28 cellular contexts compared by ENCODE assay signal in the genomic region with DNA sequence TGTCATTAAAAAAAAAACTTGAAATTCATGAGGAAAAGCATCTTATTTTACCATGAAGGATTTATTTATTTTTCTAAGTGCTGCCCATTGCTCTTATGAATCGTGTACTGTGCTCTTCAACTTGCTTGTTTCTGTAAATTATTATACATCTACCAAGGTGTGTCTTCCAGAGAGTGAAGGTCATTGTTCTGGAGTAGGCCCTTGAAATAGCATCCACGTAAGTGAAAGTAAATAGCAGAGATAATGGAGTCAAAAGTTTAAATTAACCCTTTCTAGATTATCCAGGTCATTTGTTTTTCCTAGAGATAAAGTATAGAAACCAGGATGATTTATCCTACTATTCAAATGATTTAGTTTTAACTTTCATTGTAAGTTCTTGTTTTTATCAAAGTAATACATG.
DNase-seq lines count a peak whose midpoint lies in the region; ATAC-seq and TF ChIP-seq lines count a peak whose summit lies in the region.
"Had no signal": no experiment of that assay in that cellular context is flagged by ENCODE, and none has a peak within 500 bp of the region (broad histone marks: within the 10 kb centered on the region; RNA-seq: fewer than 3 reads in every experiment).

No MANE protein-coding gene starts in this region.

- no peak for TF ChIP-seq CTCF in ovary (IDR thresholded peaks at IDR 0.05)

- H3K9ac ChIP-seq in Karpas-422 (ENCODE audit: low read length) = no peak overlapping the region

- no peak overlapping the region for H3K4me2 ChIP-seq in Karpas-422 (ENCODE audit: low read depth, low read length, poor library complexity, severe bottlenecking)

- no peaks in the 10 kb centered on the region for H3K9me2 ChIP-seq in Karpas-422 (replicated peaks; ENCODE audit: insufficient read depth, low read length)

- no peak overlapping the region for H3K4me3 ChIP-seq in ovary
- no peak overlapping the region for H3K4me3 ChIP-seq in Karpas-422 (ENCODE audit: low read length)
- H3K4me3 ChIP-seq: lung, SK-N-MC had no signal

- H3K27ac ChIP-seq in ovary (no peak overlapping the region), Karpas-422 (ENCODE audit: low read length) (no peak overlapping the region)
- H3K27ac ChIP-seq: foreskin keratinocyte, SK-N-MC, VCaP had no signal

- TF ChIP-seq EP300 in ovary (IDR thresholded peaks at IDR 0.05) = no peak

- no peak overlapping the region for H2AFZ ChIP-seq in Karpas-422 (ENCODE audit: low read length)

- peak; percentile 5 for DNase-seq in NCI-H2227 treated with DMSO at 0.1 percent for 48 hours (lab: John Stamatoyannopoulos, UW)
- DNase-seq in NCI-H2227 (lab: John Stamatoyannopoulos, UW; ENCODE audit: unreplicated experiment) = no peak
- peak; percentile 86 for DNase-seq in NCI-H510A treated with DMSO at 0.1 percent for 48 hours (lab: John Stamatoyannopoulos, UW)
- no peak for DNase-seq in left lobe of liver (ENCODE audit: low spot score)
- DNase-seq in NCI-H128 (lab: John Stamatoyannopoulos, UW; ENCODE audit: unreplicated experiment) = no peak
- no peak for DNase-seq in ovary
- no peak for DNase-seq in Karpas-422
- DNase-seq: activated CD4-positive, alpha-beta T cell treated with anti-CD3 and anti-CD28 coated beads, Interleukin-2, amount 50 U/mL, for 1 hour; activated CD8-positive, alpha-beta memory T cell treated with anti-CD3 and anti-CD28 coated beads, Interleukin-2, amount 50 U/mL, for 48 hours; activated naive CD8-positive, alpha-beta T cell treated with anti-CD3 and anti-CD28 coated beads for 36 hours; BE2C; cerebellar nuclear complex; COR-L47; effector CD4-positive, alpha-beta T cell; EL; erythroblast; foreskin keratinocyte; HFFc6; hippocampal formation; NCI-H1436; NCI-H524; RPMI8226; stimulated activated CD4-positive, alpha-beta T cell treated with anti-CD3 and anti-CD28 coated beads, Interleukin-12 subunit alpha, Interleukin-12 subunit beta, amount 100 ng/mL, for 4 hours; trophoblast cell had no signal

- no peaks in the 10 kb centered on the region for H3K36me3 ChIP-seq in ovary
- no peaks in the 10 kb centered on the region for H3K36me3 ChIP-seq in Karpas-422 (ENCODE audit: insufficient read depth, low read length)
- H3K36me3 ChIP-seq: BE2C had no signal

- H3K27me3 ChIP-seq in ovary = no peaks in the 10 kb centered on the region
- peaks cover 2% of the 10 kb centered on the region; the same call in 1 of the 2 replicates for H3K27me3 ChIP-seq in Karpas-422 (ENCODE audit: low read length)
- H3K27me3 ChIP-seq: BE2C, foreskin keratinocyte had no signal

- TF ChIP-seq POLR2A in ovary (IDR thresholded peaks at IDR 0.05) = no peak

- peak; percentile 74 for ATAC-seq in left lobe of liver
- ATAC-seq in HG02798 (IDR thresholded peaks at IDR 0.05; ENCODE audit: poor library complexity, unreplicated experiment) = no peak
- ATAC-seq: foreskin keratinocyte had no signal

- no peaks in the 10 kb centered on the region for H3K79me2 ChIP-seq in Karpas-422 (ENCODE audit: low read length)

- no peaks in the 10 kb centered on the region for H4K20me1 ChIP-seq in Karpas-422 (ENCODE audit: insufficient read depth, low read depth, low read length)

- H3K4me1 ChIP-seq in ovary (ENCODE audit: insufficient read depth) (no peaks in the 10 kb centered on the region), Karpas-422 (ENCODE audit: low read length) (no peaks in the 10 kb centered on the region)
- H3K4me1 ChIP-seq: BE2C, foreskin keratinocyte had no signal

- H3K9me3 ChIP-seq in ovary = no peaks in the 10 kb centered on the region
- no peaks in the 10 kb centered on the region for H3K9me3 ChIP-seq in Karpas-422 (ENCODE audit: low read length)
- H3K9me3 ChIP-seq: BE2C had no signal

- intact Hi-C loops in ovary (cut with DNase I) = no loop called here

- 19 to 44% (median 27%) methylated on average over 2 of the region's 2 CpGs for WGBS in ovary, 3 donors

Comparison
In these comparisons a context has a peak if more than half of its experiments do, and no peak if none do; other contexts are left out.
1. DNase-seq: peak in NCI-H2227 treated with DMSO at 0.1 percent for 48 hours (single experiment) and NCI-H510A treated with DMSO at 0.1 percent for 48 hours (single experiment); none in NCI-H2227 (single experiment), left lobe of liver (single experiment), NCI-H128 (single experiment), ovary (0 of 5) and Karpas-422 (single experiment).